ENCODE assay signal across 8 cellular contexts in the genomic region with DNA sequence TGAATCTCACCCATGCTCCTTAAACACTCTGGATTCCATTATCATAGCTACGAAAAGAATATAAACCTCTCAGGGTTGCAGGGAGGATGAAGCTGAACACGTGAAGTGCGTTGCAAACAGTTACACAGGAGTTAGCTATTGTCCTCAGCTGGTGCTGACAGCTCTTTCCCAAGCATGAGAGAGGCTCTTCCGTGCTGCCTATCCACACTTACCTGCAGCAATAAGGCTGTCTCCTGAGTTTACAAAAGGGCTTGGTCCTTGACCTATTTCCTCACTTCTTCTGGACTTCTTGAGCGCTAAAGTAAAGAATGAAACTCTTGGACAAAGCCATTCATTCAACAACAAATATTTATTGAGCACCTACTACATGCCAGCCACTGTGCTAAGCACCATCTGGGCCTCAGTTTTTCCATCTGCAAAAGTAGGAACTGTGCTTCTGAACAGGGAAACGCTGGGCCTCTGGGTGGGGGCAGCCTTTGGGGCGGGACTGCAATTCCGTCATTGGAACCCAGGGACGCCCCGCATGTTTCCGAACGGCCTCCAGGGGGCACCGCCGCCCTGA. TPM values are rescaled to one million over a fixed set of nuclear protein-coding genes. Genes with fewer than 3 reads are reported as not detected.
A peak's percentile ranks its signal among the peaks of the same experiment; 100 is the strongest.
DNase-seq lines count a peak whose midpoint lies in the region; ATAC-seq and TF ChIP-seq lines count a peak whose summit lies in the region.

No MANE protein-coding gene starts in this region.

- no peaks in the 10 kb centered on the region for H3K27me3 ChIP-seq in adipocyte (replicated peaks; ENCODE audit: control insufficient read depth, insufficient read depth, low read length)
- H3K27me3 ChIP-seq in left ventricle myocardium inferior (ENCODE audit: low read depth) = no peaks in the 10 kb centered on the region
- H3K27me3 ChIP-seq in rectal smooth muscle tissue (ENCODE audit: control insufficient read depth, insufficient read depth, low read length) = no peaks in the 10 kb centered on the region
- H3K27me3 ChIP-seq in aorta (ENCODE audit: control insufficient read depth in 1 of 2, insufficient read depth in 2 of 2, low read length in 1 of 2) = no peaks in the 10 kb centered on the region

- WGBS in aorta, 2 donors = 21 to 23% methylated on average over 14 of the region's 14 CpGs

- H3K9me3 ChIP-seq in adipocyte (ENCODE audit: control insufficient read depth, low read length) = no peaks in the 10 kb centered on the region
- no peaks in the 10 kb centered on the region for H3K9me3 ChIP-seq in left ventricle myocardium inferior (replicated peaks)
- no peaks in the 10 kb centered on the region for H3K9me3 ChIP-seq in aorta (ENCODE audit: control insufficient read depth, low read length)

- H3K4me3 ChIP-seq in adipocyte (ENCODE audit: low read length) (peak overlapping the region; percentile 86), left ventricle myocardium inferior (peak overlapping the region; percentile 86), rectal smooth muscle tissue (ENCODE audit: low read length) (peak overlapping the region; percentile 94), aorta (ENCODE audit: low read length in 2 of 2) (peak overlapping the region in 1 of 2 donors; percentile 88)

- in situ Hi-C loops in SK-MEL-5 (cut with HindIII; ENCODE audit: low pct_unique_long_range_greater_than_20kb, low sequenced_read_pairs) = no loop called here

- H3K4me1 ChIP-seq in adipocyte (ENCODE audit: control insufficient read depth, insufficient read depth, low read length) (peaks cover 10% of the 10 kb centered on the region), left ventricle myocardium inferior (peaks cover 34% of the 10 kb centered on the region), rectal smooth muscle tissue (ENCODE audit: control insufficient read depth, insufficient read depth, low read length) (peaks cover 8% of the 10 kb centered on the region), aorta (ENCODE audit: control insufficient read depth in 1 of 2, insufficient read depth in 2 of 2, low read length in 2 of 2) (no peaks in the 10 kb centered on the region)

- peak; percentile 95 for DNase-seq in GM10248 (ENCODE audit: extremely low spot score)
- peak; percentile 79 for DNase-seq in SK-MEL-5 (ENCODE audit: low read depth, low spot score)
- DNase-seq in adipocyte (ENCODE audit: low read depth) = peak; percentile 97
- no peak for DNase-seq in left ventricle myocardium inferior
- peak; percentile 96 to 97 for DNase-seq in aorta

- POLR2A ChIA-PET in GM10248 (lab: Yijun Ruan, JAX) = interaction anchor here (1.2 to 1.4 kb wide), 2 partner anchors 97 to 109 kb away, joined by 3 to 4 read pairs; a partner anchor contains a TSS

- CTCF ChIA-PET in GM10248 (lab: Yijun Ruan, JAX) = interaction anchor here (0.6 to 6.1 kb wide), 49 partner anchors 8 to 338 kb away, joined by 3 to 75 read pairs (median 5); a partner anchor contains a TSS

- TF ChIP-seq CTCF in GM10248 (IDR thresholded peaks at IDR 0.05; ENCODE audit: control extremely low read depth, extremely low read depth, low read depth, missing control alignments) = peak; percentile 90
- peak; percentile 73 for TF ChIP-seq CTCF in left ventricle myocardium inferior (IDR thresholded peaks at IDR 0.05; ENCODE audit: borderline replicate concordance)

- ATAC-seq in HG03135 (IDR thresholded peaks at IDR 0.05; ENCODE audit: unreplicated experiment) = peak; percentile 66
- ATAC-seq in aorta (ENCODE audit: low FRiP score) = peak; percentile 96
- ATAC-seq in GM19035 (IDR thresholded peaks at IDR 0.05; ENCODE audit: unreplicated experiment) = no peak

- no peaks in the 10 kb centered on the region for H3K36me3 ChIP-seq in adipocyte (ENCODE audit: control insufficient read depth, insufficient read depth, low read length, severe bottlenecking)
- H3K36me3 ChIP-seq in left ventricle myocardium inferior = peaks cover 4% of the 10 kb centered on the region
- peaks cover 4% of the 10 kb centered on the region for H3K36me3 ChIP-seq in rectal smooth muscle tissue (ENCODE audit: control insufficient read depth, insufficient read depth, low read length)
- no peaks in the 10 kb centered on the region for H3K36me3 ChIP-seq in aorta (ENCODE audit: control insufficient read depth in 1 of 2, insufficient read depth in 2 of 2, low read length in 1 of 2)

- intact Hi-C loops in left ventricle myocardium inferior (cut with micrococcal nuclease) (no loop called here), aorta (cut with DNase I) (loop anchor here in 1 of 2 donors (5.0 kb wide), 1 partner anchor 104 kb away; a partner anchor contains a TSS)

- H3K27ac ChIP-seq in left ventricle myocardium inferior (replicated peaks) = peak overlapping the region; percentile 100
- H3K27ac ChIP-seq in rectal smooth muscle tissue (ENCODE audit: low read depth, low read length) = peak overlapping the region; percentile 98
- peak overlapping the region; percentile 32 to 94 for H3K27ac ChIP-seq in aorta (ENCODE audit: low read depth in 1 of 2, low read length in 2 of 2)

- peak overlapping the region; percentile 89 for H3K9ac ChIP-seq in adipocyte (ENCODE audit: low read length)
- peak overlapping the region; percentile 16 for H3K9ac ChIP-seq in rectal smooth muscle tissue (ENCODE audit: low read length)

RNA-seq across cellular contexts. Expression of a gene that starts 0.7 kb away (rescaled TPM):
- total RNA-seq in SK-MEL-5 (2014; rRNA removed; shearing (Covaris generic)) = 88.5 and 88.6 TPM in 2 replicates
- 92.0 and 133 TPM in 2 replicates for polyA plus RNA-seq in SK-MEL-5 (2015; cell fraction: cytosol; rRNA removed)
- 11.9 and 28.2 TPM in 2 replicates for polyA plus RNA-seq in SK-MEL-5 (2015; cell fraction: nucleus; rRNA removed)
- total RNA-seq in left ventricle myocardium inferior (128 TPM), aorta (10 to 100 TPM; 96.3 to 98.5 TPM)
- polyA plus RNA-seq in aorta = 100 to 1,000 TPM; 151 to 175 TPM

RNA-seq across cellular contexts. Expression of a gene that starts 14.0 kb away (rescaled TPM):
- total RNA-seq in SK-MEL-5 (2014; rRNA removed; shearing (Covaris generic)) = 6.2 and 7.4 TPM in 2 replicates
- 7.3 and 16.0 TPM in 2 replicates for polyA plus RNA-seq in SK-MEL-5 (2015; cell fraction: cytosol; rRNA removed)
- polyA plus RNA-seq in SK-MEL-5 (2015; cell fraction: nucleus; rRNA removed) = 3.3 and 4.9 TPM in 2 replicates
- total RNA-seq in left ventricle myocardium inferior (15.7 TPM), aorta (10 to 100 TPM; 19.9 to 26.1 TPM)
- 10 to 100 TPM; 21.7 to 26.2 TPM for polyA plus RNA-seq in aorta

RNA-seq across cellular contexts. Expression of a gene that starts 16.4 kb away (rescaled TPM):
- 0.43 and 0.45 TPM in 2 replicates for total RNA-seq in SK-MEL-5 (2014; rRNA removed; shearing (Covaris generic))
- 1.1 TPM in 2 replicates for polyA plus RNA-seq in SK-MEL-5 (2015; cell fraction: cytosol; rRNA removed)
- 0.85 and 16.9 TPM in 2 replicates for polyA plus RNA-seq in SK-MEL-5 (2015; cell fraction: nucleus; rRNA removed)
- 1.3 TPM for total RNA-seq in left ventricle myocardium inferior
- 1 to 10 TPM; 2.5 to 3.6 TPM for total RNA-seq in aorta
- polyA plus RNA-seq in aorta = 1 to 10 TPM; 1.4 to 1.9 TPM

RNA-seq across cellular contexts. Expression of a gene that starts 27.8 kb away (rescaled TPM):
- total RNA-seq in SK-MEL-5 (2014; rRNA removed; shearing (Covaris generic)) = 4.7 and 4.8 TPM in 2 replicates
- polyA plus RNA-seq in SK-MEL-5 (2015; cell fraction: cytosol; rRNA removed) = 18.4 and 23.1 TPM in 2 replicates
- polyA plus RNA-seq in SK-MEL-5 (2015; cell fraction: nucleus; rRNA removed) = 1.1 and 6.3 TPM in 2 replicates
- total RNA-seq in left ventricle myocardium inferior (5.6 TPM), aorta (1 to 10 TPM; 3.6 to 4.9 TPM)
- polyA plus RNA-seq in aorta = 1 to 10 TPM; 5.4 to 7.5 TPM

RNA-seq across cellular contexts. Expression of a gene that starts 41.3 kb away (rescaled TPM):
- not detected in 2 replicates for total RNA-seq in SK-MEL-5 (2014; rRNA removed; shearing (Covaris generic))
- polyA plus RNA-seq in SK-MEL-5 (2015; cell fraction: cytosol; rRNA removed) = not detected in 2 replicates
- not detected in 2 replicates for polyA plus RNA-seq in SK-MEL-5 (2015; cell fraction: nucleus; rRNA removed)
- total RNA-seq in left ventricle myocardium inferior (not detected), aorta (not detected)
- polyA plus RNA-seq in aorta = not detected
